19 cellular contexts compared by ENCODE assay signal in the genomic region with DNA sequence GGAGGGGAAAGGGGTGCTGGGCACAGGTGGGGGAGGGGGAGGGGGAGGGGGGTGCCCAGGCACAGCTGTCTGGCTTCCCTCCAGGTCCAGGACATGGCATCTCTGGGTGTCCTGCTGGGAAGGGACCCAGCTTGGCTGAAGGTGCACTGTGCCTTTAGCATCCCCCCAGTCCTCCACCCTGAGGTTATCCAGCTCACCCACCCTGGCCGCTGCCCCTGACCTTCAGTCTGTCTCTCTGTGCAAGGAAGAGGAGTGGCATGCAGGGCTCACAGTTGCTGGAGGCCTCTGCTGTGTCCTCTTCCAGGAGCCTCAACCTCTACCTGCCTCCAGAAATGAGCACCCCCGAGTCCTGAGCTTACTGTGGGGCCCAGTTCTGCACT. TPM values are rescaled to one million over a fixed set of nuclear protein-coding genes. Genes with fewer than 3 reads are reported as not detected.
DNase-seq lines count a peak whose midpoint lies in the region; ATAC-seq, FAIRE-seq and TF ChIP-seq lines count a peak whose summit lies in the region.
"Had no signal": no experiment of that assay in that cellular context is flagged by ENCODE, and none has a peak within 500 bp of the region (broad histone marks: within the 10 kb centered on the region; RNA-seq: fewer than 3 reads in every experiment).

No MANE protein-coding gene starts in this region.

- intact Hi-C loops in PC-3 (cut with micrococcal nuclease) = no loop called here
- intact Hi-C loops in sciatic nerve (cut with DNase I) = no loop called here

- H3K9me3 Mint-ChIP-seq in T-helper 2 cell treated with Interferon-gamma antibody and Interleukin-4, amounts not matched to agents 5 μg/mL and 100 μg/mL, for 36 hours = no peaks in the 10 kb centered on the region
- H3K9me3 Mint-ChIP-seq: activated naive CD4-positive, alpha-beta T cell treated with anti-CD3 and anti-CD28 coated beads, Interleukin-2, amount 50 U/mL, for 72 hours had no signal

- no peaks in the 10 kb centered on the region for H3K9me2 ChIP-seq in PC-3 (replicated peaks; ENCODE audit: low read length)

- no peaks in the 10 kb centered on the region for H3K27me3 ChIP-seq in PC-3 (ENCODE audit: low read length)
- no peaks in the 10 kb centered on the region for H3K27me3 ChIP-seq in H1 (replicated peaks in 1 of 4; ENCODE audit: control insufficient read depth in 3 of 4, extremely low read depth in 1 of 4, insufficient read depth in 3 of 4, low read length in 3 of 4)
- H3K27me3 ChIP-seq: breast epithelium had no signal

- H2BK12ac ChIP-seq in H1 (ENCODE audit: low read depth, low read length) = peak overlapping the region; percentile 90; the same call in 1 of the 2 replicates

- H3K36me3 Mint-ChIP-seq in T-helper 2 cell treated with Interferon-gamma antibody and Interleukin-4, amounts not matched to agents 5 μg/mL and 100 μg/mL, for 36 hours (ENCODE audit: low read depth) = no peaks in the 10 kb centered on the region
- H3K36me3 Mint-ChIP-seq: activated naive CD4-positive, alpha-beta T cell treated with anti-CD3 and anti-CD28 coated beads, Interleukin-2, amount 50 U/mL, for 72 hours; type B pancreatic cell had no signal

- H3K23me2 ChIP-seq in H1 (ENCODE audit: low read depth, low read length) = peaks cover 3% of the 10 kb centered on the region; the same call in 1 of the 2 replicates

- ATAC-seq in PC-3 (peak; percentile 6; the same call in 1 of the 2 replicates), sciatic nerve (no peak), GM21381 (IDR thresholded peaks at IDR 0.05; ENCODE audit: unreplicated experiment) (no peak), HG03442 (IDR thresholded peaks at IDR 0.05; ENCODE audit: unreplicated experiment) (no peak)

- peak overlapping the region; percentile 19; the same call in 1 of the 2 replicates for H3K4me2 ChIP-seq in PC-3 (ENCODE audit: low read length)
- peak overlapping the region in 1 of 2 experiments; percentile 40; a peak in 1 of 4 replicates for H3K4me2 ChIP-seq in H1 (ENCODE audit: insufficient read depth in 1 of 2, low read depth in 2 of 2, low read length in 2 of 2)

- peak overlapping the region; percentile 61 for H4K5ac ChIP-seq in H1 (ENCODE audit: insufficient read length, low read depth, low read length)

- no peak overlapping the region for H3K23ac ChIP-seq in H1 (ENCODE audit: insufficient read length)

- no peak overlapping the region for H3K4me3 ChIP-seq in PC-3 (ENCODE audit: low read length)
- no peak overlapping the region for H3K4me3 ChIP-seq in H1 (ENCODE audit: extremely low read depth in 1 of 4, insufficient read depth in 2 of 4, low read depth in 3 of 4, low read length in 4 of 4)
- H3K4me3 ChIP-seq: psoas muscle had no signal

- H3K79me2 ChIP-seq in PC-3 (ENCODE audit: low read length) (no peaks in the 10 kb centered on the region), H1 (ENCODE audit: control insufficient read depth in 1 of 2, insufficient read depth in 2 of 2, low read length in 2 of 2) (no peaks in the 10 kb centered on the region)

- no peak overlapping the region for H3K14ac ChIP-seq in H1 (ENCODE audit: insufficient read length)

- H2BK20ac ChIP-seq in H1 (ENCODE audit: low read length) = peak overlapping the region; percentile 97; the same call in 1 of the 2 replicates

- TF ChIP-seq EP300 in H1 (IDR thresholded peaks at IDR 0.05; ENCODE audit: borderline replicate concordance in 1 of 2, low read depth in 2 of 2, low read length in 2 of 2) = no peak

- H3K9me3 ChIP-seq in PC-3 (ENCODE audit: low read length) = no peaks in the 10 kb centered on the region
- H3K9me3 ChIP-seq in H1 (ENCODE audit: insufficient read depth in 2 of 2, low read depth in 1 of 2, low read length in 1 of 2) = no peaks in the 10 kb centered on the region
- H3K9me3 ChIP-seq: psoas muscle had no signal

- TF ChIP-seq POLR2A in H1 (IDR thresholded peaks at IDR 0.05; ENCODE audit: control extremely low read depth in 1 of 2, low read depth in 2 of 2, low read length in 2 of 2) = no peak

- H3K79me1 ChIP-seq in H1 (ENCODE audit: low read depth, low read length) = no peaks in the 10 kb centered on the region

- H2AFZ ChIP-seq in PC-3 (ENCODE audit: low read length) (no peak overlapping the region), H1 (ENCODE audit: low read length) (no peak overlapping the region)

- no peak overlapping the region for H3K56ac ChIP-seq in H1 (replicated peaks; ENCODE audit: insufficient read length, low read depth, low read length)

- 94% methylated on average over 2 of the region's 2 CpGs; no CpG with 5 or more reads in 1 of the 2 experiments for WGBS in H1 (ENCODE audit: extremely low coverage in 1 of 2, insufficient coverage in 1 of 2, insufficient read length in 1 of 2, insufficient replicate concordance in 2 of 2, low coverage in 1 of 2, low lambda C conversion rate in 2 of 2, missing lambda C conversion rate in 1 of 2), 2 experiments

- H3K27ac Mint-ChIP-seq in T-helper 2 cell treated with Interferon-gamma antibody and Interleukin-4, amounts not matched to agents 5 μg/mL and 100 μg/mL, for 36 hours = peak overlapping the region; percentile 65

- no peaks in the 10 kb centered on the region for H3K27me3 Mint-ChIP-seq in T-helper 2 cell treated with Interferon-gamma antibody and Interleukin-4, amounts not matched to agents 5 μg/mL and 100 μg/mL, for 36 hours (ENCODE audit: low read depth)

- no TSS peak for BruUV-seq in PC-3 (replicated peaks; lab: Mats Ljungman, UMichigan)

- H2BK15ac ChIP-seq in H1 (ENCODE audit: low read length) = peak overlapping the region; percentile 88; the same call in 1 of the 2 replicates

- H2AK5ac ChIP-seq in H1 (ENCODE audit: low read depth, low read length) = peak overlapping the region; percentile 82; the same call in 1 of the 2 replicates

- H3K4me1 Mint-ChIP-seq in T-helper 2 cell treated with Interferon-gamma antibody and Interleukin-4, amounts not matched to agents 5 μg/mL and 100 μg/mL, for 36 hours (ENCODE audit: low read depth) = peaks cover 23% of the 10 kb centered on the region

- peak overlapping the region; percentile 98 for H4K91ac ChIP-seq in H1 (replicated peaks; ENCODE audit: insufficient read length, low read length)

- CTCF ChIA-PET in PC-3 (lab: Charles Lee) = no interaction called here
- CTCF ChIA-PET in H1 (lab: Charles Lee; ENCODE audit: partially characterized antibody) = interaction anchor here (1.1 to 4.1 kb wide), 5 partner anchors 9 to 379 kb away, joined by 3 to 16 read pairs (median 6); no protein-coding TSS in a partner anchor

- TF ChIP-seq CTCF in PC-3 (conservative IDR thresholded peaks at IDR 0.05; ENCODE audit: low read depth, low read length) (no peak), H1 (IDR thresholded peaks at IDR 0.05; ENCODE audit: control extremely low read depth in 1 of 3, insufficient read depth in 1 of 3, low read depth in 1 of 3, low read length in 3 of 3) (no peak)

- no peak for FAIRE-seq in H1 (lab: Jason Lieb, UNC)

- no peak for DNase-seq in T-helper 2 cell treated with Interferon-gamma antibody and Interleukin-4, amounts not matched to agents 5 μg/mL and 100 μg/mL, for 36 hours (ENCODE audit: low spot score)
- DNase-seq in T-helper 2 cell = no peak
- DNase-seq in PC-3 = no peak
- no peak for DNase-seq in H1 (ENCODE audit: low read depth in 1 of 2, low spot score in 2 of 2)
- DNase-seq in sciatic nerve (ENCODE audit: low spot score) = peak; percentile 51
- no peak for DNase-seq in anterior cingulate cortex (lab: John Stamatoyannopoulos, UW)
- DNase-seq: DMS153; Karpas-422; naive B cell; NCI-H1105 treated with DMSO at 0.1 percent for 48 hours; stimulated activated naive CD4-positive, alpha-beta T cell had no signal

- H3K36me3 ChIP-seq in PC-3 (ENCODE audit: low read depth, low read length) (no peaks in the 10 kb centered on the region), H1 (ENCODE audit: control insufficient read depth in 2 of 4, insufficient read depth in 4 of 4, low read length in 3 of 4) (no peaks in the 10 kb centered on the region)
- H3K36me3 ChIP-seq: breast epithelium had no signal

- H3K9ac ChIP-seq in PC-3 (ENCODE audit: low read length) = no peak overlapping the region
- H3K9ac ChIP-seq in H1 (replicated peaks in 1 of 4; ENCODE audit: extremely low read depth in 1 of 4, low read depth in 3 of 4, low read length in 3 of 4) = no peak overlapping the region

- peak overlapping the region; percentile 79 for H2BK5ac ChIP-seq in H1 (ENCODE audit: low read depth, low read length)

- H3K27ac ChIP-seq in PC-3 (ENCODE audit: low read length) (no peak overlapping the region), H1 (ENCODE audit: low read depth, low read length) (no peak overlapping the region; the same call in 1 of the 2 replicates)
- H3K27ac ChIP-seq: C4-2B, psoas muscle had no signal

- H4K20me1 ChIP-seq in PC-3 (ENCODE audit: low read length) (no peaks in the 10 kb centered on the region), H1 (replicated peaks in 1 of 2; ENCODE audit: control insufficient read depth in 1 of 2, insufficient read depth in 2 of 2, low read length in 2 of 2) (no peaks in the 10 kb centered on the region)

- H4K8ac ChIP-seq in H1 (ENCODE audit: extremely low read depth, insufficient read depth, low read length) = no peak overlapping the region; the same call in 1 of the 2 replicates

- peak overlapping the region; percentile 30 for H3K4ac ChIP-seq in H1 (replicated peaks; ENCODE audit: insufficient read length, low read depth, low read length)

- no peaks in the 10 kb centered on the region for H3F3A ChIP-seq in PC-3 (ENCODE audit: low read length, unreplicated experiment)

- H3K4me1 ChIP-seq in PC-3 (ENCODE audit: insufficient read depth, low read length) (peaks cover 36% of the 10 kb centered on the region), H1 (replicated peaks in 1 of 4; ENCODE audit: control insufficient read depth in 3 of 4, insufficient read depth in 4 of 4, low read length in 3 of 4) (peaks cover 5 to 15% (median 11%) of the 10 kb centered on the region in 4 experiments)
- H3K4me1 ChIP-seq: breast epithelium, psoas muscle had no signal

- H2BK120ac ChIP-seq in H1 (replicated peaks; ENCODE audit: low read depth, low read length) = peak overlapping the region; percentile 68

- no peak overlapping the region for H3K4me3 Mint-ChIP-seq in T-helper 2 cell treated with Interferon-gamma antibody and Interleukin-4, amounts not matched to agents 5 μg/mL and 100 μg/mL, for 36 hours
- H3K4me3 Mint-ChIP-seq: naive B cell, type B pancreatic cell had no signal

- POLR2A ChIA-PET in PC-3 (lab: Charles Lee; ENCODE audit: unreplicated experiment) = no interaction called here
- POLR2A ChIA-PET in H1 (lab: Charles Lee; ENCODE audit: partially characterized antibody) = interaction anchor here (0.8 to 1.6 kb wide), 4 partner anchors 7 to 52 kb away, joined by 3 to 6 read pairs (median 4); partner anchors contain the start of gene CTSD

- no peak for TF ChIP-seq RAD21 in H1 (IDR thresholded peaks at IDR 0.05 in 1 of 2, conservative IDR thresholded peaks at IDR 0.05 in 1 of 2; ENCODE audit: low read depth in 2 of 2, low read length in 2 of 2)

- H3K18ac ChIP-seq in H1 (ENCODE audit: extremely low read depth, low read length) = peak overlapping the region; percentile 99

RNA-seq across cellular contexts. Expression of gene CTSD, which starts 9.4 kb away (rescaled TPM):
- total RNA-seq in PC-3 (2014; rRNA removed) (308 and 358 TPM in 2 replicates), sciatic nerve (554 TPM)
- 169 and 182 TPM in 2 replicates for total RNA-seq in H1 (2021; fragmentation: NEBNext Ultra II Directional; extraction: Animal tissue kit (Norgen Biotek cat#: 25700))
- 173 and 243 TPM in 2 replicates for polyA plus RNA-seq in H1 (2011; rRNA removed)
- 138 TPM for polyA plus RNA-seq in H1 (2011; cell fraction: cytosol; rRNA removed)
- polyA plus RNA-seq in H1 (2011; cell fraction: nucleus; rRNA removed) = 238 TPM
- polyA plus RNA-seq in H1 (2012, experiment 1 of 2) = 130 to 236 TPM (median 215 TPM) in 4 replicates
- polyA plus RNA-seq in H1 (2012, experiment 2 of 2) = 250 TPM
- polyA plus RNA-seq in H1 (2013, experiment 1 of 2) = 221 TPM
- 199 TPM for polyA plus RNA-seq in H1 (2013, experiment 2 of 2)
- polyA minus RNA-seq in H1 (2011; rRNA and poly(A)+ RNA removed) = 142 and 153 TPM in 2 replicates
- 129 TPM for polyA minus RNA-seq in H1 (2011; cell fraction: cytosol; rRNA and poly(A)+ RNA removed)
- polyA minus RNA-seq in H1 (2011; cell fraction: nucleus; rRNA and poly(A)+ RNA removed) = 94.0 TPM

RNA-seq across cellular contexts. Expression of gene IFITM10, which starts 22.7 kb away (rescaled TPM):
- total RNA-seq in PC-3 (2014; rRNA removed) = 0.58 and 1.4 TPM in 2 replicates
- total RNA-seq in H1 (2021; fragmentation: NEBNext Ultra II Directional; extraction: Animal tissue kit (Norgen Biotek cat#: 25700)) = 0.22 and 0.23 TPM in 2 replicates
- polyA plus RNA-seq in H1 (2011; rRNA removed) = 0.08 and 0.14 TPM in 2 replicates
- 0.06 TPM for polyA plus RNA-seq in H1 (2011; cell fraction: cytosol; rRNA removed)
- 0.19 TPM for polyA plus RNA-seq in H1 (2011; cell fraction: nucleus; rRNA removed)
- polyA plus RNA-seq in H1 (2012, experiment 1 of 2) = 0.16 to 0.25 TPM (median 0.19 TPM) in 4 replicates
- polyA plus RNA-seq in H1 (2012, experiment 2 of 2) = not detected
- 0.10 TPM for polyA plus RNA-seq in H1 (2013, experiment 1 of 2)
- 0.06 TPM for polyA plus RNA-seq in H1 (2013, experiment 2 of 2)
- 0.16 TPM in 1 of 2 replicates, not detected in the other for polyA minus RNA-seq in H1 (2011; rRNA and poly(A)+ RNA removed)
- polyA minus RNA-seq in H1 (2011; cell fraction: cytosol; rRNA and poly(A)+ RNA removed) = not detected
- not detected for polyA minus RNA-seq in H1 (2011; cell fraction: nucleus; rRNA and poly(A)+ RNA removed)
- total RNA-seq in sciatic nerve = 3.4 TPM
- total RNA-seq: glomerular endothelial cell had no signal
